Comparison of ENCODE assay signal across 23 cellular contexts in the genomic region with DNA sequence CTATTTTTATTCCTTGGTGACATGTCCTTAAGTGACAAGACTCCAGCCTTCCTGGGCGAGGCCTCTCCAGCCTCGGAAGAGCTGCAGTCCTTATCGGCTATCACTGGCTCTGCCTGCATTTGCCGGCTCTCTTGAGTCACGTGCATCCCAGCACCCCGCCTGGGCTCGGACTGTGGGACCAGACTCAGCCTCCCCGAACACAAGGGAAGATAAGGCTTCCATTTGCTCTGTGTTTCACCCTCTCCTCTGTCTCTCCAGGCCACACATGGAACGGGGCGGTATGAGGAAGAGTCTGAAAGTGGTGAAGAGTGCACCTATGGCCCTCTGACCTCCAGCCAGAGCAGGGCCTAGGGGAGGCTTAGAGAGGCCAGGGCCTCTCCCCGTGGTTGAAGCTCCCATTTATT. TPM values are rescaled to one million over a fixed set of nuclear protein-coding genes. Genes with fewer than 3 reads are reported as not detected.
"Had no signal": no experiment of that assay in that cellular context is flagged by ENCODE, and none has a peak within 500 bp of the region (broad histone marks: within the 10 kb centered on the region; RNA-seq: fewer than 3 reads in every experiment).

No MANE protein-coding gene starts in this region.

- H3K4me1 Mint-ChIP-seq: activated CD4-positive, alpha-beta memory T cell treated with anti-CD3 and anti-CD28 coated beads, Interleukin-2, amount 10 ng/mL, durations not matched to agents 7 days and 5 days; activated naive CD8-positive, alpha-beta T cell treated with anti-CD3 and anti-CD28 coated beads, Interleukin-2, amount 50 U/mL, for 24 hours; activated T-helper 17 cell treated with anti-CD3 and anti-CD28 coated beads, Interleukin-2, amount 50 U/mL, for 72 hours had no signal

- H3K27me3 Mint-ChIP-seq: activated CD4-positive, alpha-beta memory T cell treated with anti-CD3 and anti-CD28 coated beads, Interleukin-2, amount 10 ng/mL, durations not matched to agents 7 days and 5 days; activated naive CD8-positive, alpha-beta T cell treated with anti-CD3 and anti-CD28 coated beads, Interleukin-2, amount 50 U/mL, for 24 hours had no signal

- ATAC-seq: activated naive CD8-positive, alpha-beta T cell treated with anti-CD3 and anti-CD28 coated beads, Interleukin-2, amount 50 U/mL, for 24 hours; activated T-helper 17 cell treated with anti-CD3 and anti-CD28 coated beads, Interleukin-2, amount 50 U/mL, for 72 hours; gastrocnemius medialis; naive thymus-derived CD8-positive, alpha-beta T cell had no signal

- H3K36me3 ChIP-seq: gastrocnemius medialis, neutrophil, tibial artery had no signal

- H3K27ac ChIP-seq: gastrocnemius medialis, neutrophil, parathyroid adenoma, tibial artery had no signal

- DNase-seq: activated CD4-positive, alpha-beta memory T cell treated with anti-CD3 and anti-CD28 coated beads, Interleukin-2, amount 10 ng/mL, durations not matched to agents 7 days and 5 days; activated CD4-positive, alpha-beta T cell treated with anti-CD3 and anti-CD28 coated beads for 48 hours; activated naive CD4-positive, alpha-beta T cell treated with anti-CD3 and anti-CD28 coated beads for 36 hours; activated naive CD8-positive, alpha-beta T cell treated with anti-CD3 and anti-CD28 coated beads, Interleukin-2, amount 50 U/mL, for 24 hours; activated T-cell treated with anti-CD3 and anti-CD28 coated beads, Interleukin-2, amount 50 U/mL, for 1 hour; anterior cingulate cortex; effector CD4-positive, alpha-beta T cell; gastrocnemius medialis; kidney glomerular epithelial cell; mesendoderm; naive thymus-derived CD8-positive, alpha-beta T cell; stimulated activated CD8-positive, alpha-beta memory T cell treated with anti-CD3 and anti-CD28 coated beads, Interleukin-4, amount 100 ng/mL, for 48 hours; stimulated activated naive CD4-positive, alpha-beta T cell; T-helper 1 cell had no signal

- H3K4me3 ChIP-seq: gastrocnemius medialis, tibial artery had no signal

- H3K27me3 ChIP-seq: gastrocnemius medialis, neutrophil had no signal

- H3K9me3 ChIP-seq: gastrocnemius medialis, neutrophil, tibial artery had no signal

- H3K36me3 Mint-ChIP-seq: brain; naive thymus-derived CD8-positive, alpha-beta T cell had no signal

- H3K4me1 ChIP-seq: gastrocnemius medialis, parathyroid adenoma, tibial artery had no signal

- H3K4me3 Mint-ChIP-seq: activated CD4-positive, alpha-beta memory T cell treated with anti-CD3 and anti-CD28 coated beads, Interleukin-2, amount 10 ng/mL, durations not matched to agents 7 days and 5 days; activated naive CD4-positive, alpha-beta T cell treated with anti-CD3 and anti-CD28 coated beads for 36 hours; activated naive CD8-positive, alpha-beta T cell treated with anti-CD3 and anti-CD28 coated beads, Interleukin-2, amount 50 U/mL, for 24 hours; activated T-helper 17 cell treated with anti-CD3 and anti-CD28 coated beads, Interleukin-2, amount 50 U/mL, for 72 hours; brain; naive thymus-derived CD8-positive, alpha-beta T cell had no signal

- H3K9me3 Mint-ChIP-seq: activated naive CD4-positive, alpha-beta T cell treated with anti-CD3 and anti-CD28 coated beads for 36 hours; activated naive CD8-positive, alpha-beta T cell treated with anti-CD3 and anti-CD28 coated beads, Interleukin-2, amount 50 U/mL, for 24 hours; activated T-helper 17 cell treated with anti-CD3 and anti-CD28 coated beads, Interleukin-2, amount 50 U/mL, for 72 hours had no signal

- H3K27ac Mint-ChIP-seq: activated CD4-positive, alpha-beta memory T cell treated with anti-CD3 and anti-CD28 coated beads, Interleukin-2, amount 10 ng/mL, durations not matched to agents 7 days and 5 days; activated naive CD4-positive, alpha-beta T cell treated with anti-CD3 and anti-CD28 coated beads for 36 hours; activated naive CD8-positive, alpha-beta T cell treated with anti-CD3 and anti-CD28 coated beads, Interleukin-2, amount 50 U/mL, for 24 hours; activated T-helper 17 cell treated with anti-CD3 and anti-CD28 coated beads, Interleukin-2, amount 50 U/mL, for 72 hours; naive thymus-derived CD8-positive, alpha-beta T cell had no signal

RNA-seq across cellular contexts. Expression of a gene that starts 4.7 kb away (rescaled TPM):
- total RNA-seq: activated CD4-positive, alpha-beta memory T cell treated with anti-CD3 and anti-CD28 coated beads, Interleukin-2, amount 10 ng/mL, durations not matched to agents 7 days and 5 days; activated naive CD4-positive, alpha-beta T cell treated with anti-CD3 and anti-CD28 coated beads for 36 hours; activated T-helper 17 cell treated with anti-CD3 and anti-CD28 coated beads, Interleukin-2, amount 50 U/mL, for 72 hours; esophagus mucosa; gastrocnemius medialis; lower leg skin; naive thymus-derived CD8-positive, alpha-beta T cell; subcutaneous adipose tissue; urinary bladder had no signal
- polyA plus RNA-seq: naive thymus-derived CD8-positive, alpha-beta T cell; urinary bladder had no signal

RNA-seq across cellular contexts. Expression of a gene that starts 21.2 kb away (rescaled TPM):
- total RNA-seq: activated CD4-positive, alpha-beta memory T cell treated with anti-CD3 and anti-CD28 coated beads, Interleukin-2, amount 10 ng/mL, durations not matched to agents 7 days and 5 days; activated naive CD4-positive, alpha-beta T cell treated with anti-CD3 and anti-CD28 coated beads for 36 hours; activated T-helper 17 cell treated with anti-CD3 and anti-CD28 coated beads, Interleukin-2, amount 50 U/mL, for 72 hours; esophagus mucosa; gastrocnemius medialis; lower leg skin; naive thymus-derived CD8-positive, alpha-beta T cell; subcutaneous adipose tissue; urinary bladder had no signal
- polyA plus RNA-seq: naive thymus-derived CD8-positive, alpha-beta T cell; urinary bladder had no signal

RNA-seq across cellular contexts. Expression of a gene that starts 26.9 kb away (rescaled TPM):
- total RNA-seq: activated CD4-positive, alpha-beta memory T cell treated with anti-CD3 and anti-CD28 coated beads, Interleukin-2, amount 10 ng/mL, durations not matched to agents 7 days and 5 days; esophagus mucosa had no signal

RNA-seq across cellular contexts. Expression of a gene that starts 57.2 kb away (rescaled TPM):
- total RNA-seq: gastrocnemius medialis; naive thymus-derived CD8-positive, alpha-beta T cell had no signal
- polyA plus RNA-seq: naive thymus-derived CD8-positive, alpha-beta T cell had no signal
